Comparison of ENCODE assay signal across 14 cellular contexts in genomic region chr7:134847834-134848233, GRCh38.
"Had no signal": no experiment of that assay in that cellular context is flagged by ENCODE, and none has a peak within 500 bp of the region (broad histone marks: within the 10 kb centered on the region; RNA-seq: fewer than 3 reads in every experiment).

No MANE protein-coding gene starts in this region.

- H3K9me3 ChIP-seq: lower lobe of right lung had no signal

- H3K27ac ChIP-seq: lower lobe of right lung had no signal

- DNase-seq: activated CD4-positive, alpha-beta T cell treated with anti-CD3 and anti-CD28 coated beads, Interleukin-2, amount 50 U/mL, for 1 hour; activated naive CD4-positive, alpha-beta T cell treated with Interleukin-2 at 50 U/mL for 16 hours; anterior cingulate cortex; glutamatergic neuron; immature natural killer cell; lower lobe of right lung; nephron progenitor cell; occipital lobe; stimulated activated CD4-positive, alpha-beta T cell treated with anti-CD3 and anti-CD28 coated beads, Interleukin-4, amount 100 ng/mL, for 24 hours; stimulated activated naive CD8-positive, alpha-beta T cell treated with anti-CD3 and anti-CD28 coated beads, Interleukin-15, Interleukin-2, amounts not matched to agents 100 U/mL and 50 U/mL, for 24 hours; T-cell; T-helper 9 cell had no signal

- H3K4me3 ChIP-seq: lower lobe of right lung had no signal

- ATAC-seq: activated CD4-positive, CD25-positive, alpha-beta regulatory T cell treated with anti-CD3 and anti-CD28 coated beads, Interleukin-2, amount 50 U/mL, for 24 hours; esophagus mucosa; lower lobe of right lung; stimulated activated naive CD8-positive, alpha-beta T cell treated with anti-CD3 and anti-CD28 coated beads, Interleukin-15, Interleukin-2, amounts not matched to agents 100 U/mL and 50 U/mL, for 24 hours; T-cell had no signal
